In genomic region chr5:151758430-151759241, GRCh38 we compare ENCODE assay signal across 1 cellular context.
TF ChIP-seq lines count a peak whose summit lies in the region.

Gene ATOX1, minus strand, starts transcription at chr5:151758631. Its CDS starts 80 bp downstream, at chr5:151758551.

TF ChIP-seq in GM12878, 131 proteins besides CTCF, POLR2A, EP300 and RAD21 (continued from another document and continues in another):
- TF ChIP-seq WRNIP1 (IDR thresholded peaks at IDR 0.05; ENCODE audit: borderline replicate concordance, low read depth, low read length) (no peak), LARP7 (IDR thresholded peaks at IDR 0.05) (peak; percentile 38), ATF2 (IDR thresholded peaks at IDR 0.05; ENCODE audit: low read length) (no peak), SMAD1 (IDR thresholded peaks at IDR 0.05; ENCODE audit: low read depth, partially characterized antibody) (peak; percentile 26), RFX5 (IDR thresholded peaks at IDR 0.05; ENCODE audit: low read depth, low read length) (no peak), IRF5 (IDR thresholded peaks at IDR 0.05; ENCODE audit: borderline replicate concordance) (no peak), SMAD5 (IDR thresholded peaks at IDR 0.05; ENCODE audit: low read depth) (peak; percentile 94; the same call in 1 of the 2 replicates), BACH1 (IDR thresholded peaks at IDR 0.05; ENCODE audit: borderline replicate concordance) (peak; percentile 27; the same call in 1 of the 2 replicates), JUNB (IDR thresholded peaks at IDR 0.05) (no peak), TCF7 (IDR thresholded peaks at IDR 0.05; ENCODE audit: borderline replicate concordance) (no peak), ZBTB33 (IDR thresholded peaks at IDR 0.05) (no peak), NR2F1 (conservative IDR thresholded peaks at IDR 0.05) (no peak), POLR2AphosphoS2 (IDR thresholded peaks at IDR 0.05; ENCODE audit: low read depth, low read length) (peak; percentile 92), KLF5 (IDR thresholded peaks at IDR 0.05; ENCODE audit: partially characterized antibody) (peak; percentile 33), CEBPB (IDR thresholded peaks at IDR 0.05; ENCODE audit: borderline replicate concordance in 1 of 2, low read depth in 2 of 2, low read length in 2 of 2) (no peak), SMARCA5 (IDR thresholded peaks at IDR 0.05) (no peak; the same call in 1 of the 2 replicates), RELA (IDR thresholded peaks at IDR 0.05; ENCODE audit: borderline replicate concordance, partially characterized antibody) (no peak), RAD51 (IDR thresholded peaks at IDR 0.05) (no peak), ZNF207 (IDR thresholded peaks at IDR 0.05; ENCODE audit: borderline replicate concordance) (no peak), E2F8 (IDR thresholded peaks at IDR 0.05; ENCODE audit: low read depth, partially characterized antibody) (no peak), BCL11A (IDR thresholded peaks at IDR 0.05; ENCODE audit: low read depth, low read length) (no peak), RB1 (IDR thresholded peaks at IDR 0.05; ENCODE audit: borderline replicate concordance) (no peak), FOXK2 (IDR thresholded peaks at IDR 0.05) (no peak), ZNF592 (IDR thresholded peaks at IDR 0.05) (no peak), PBX3 (IDR thresholded peaks at IDR 0.05; ENCODE audit: insufficient replicate concordance, low read depth, low read length) (no peak), NR2C2 (IDR thresholded peaks at IDR 0.05; ENCODE audit: borderline replicate concordance, control insufficient read depth, insufficient read length, low read depth) (no peak), CBFB (IDR thresholded peaks at IDR 0.05; ENCODE audit: low read depth) (peak; percentile 49; the same call in 1 of the 2 replicates), BRCA1 (IDR thresholded peaks at IDR 0.05; ENCODE audit: low read depth, low read length) (no peak), USF1 (IDR thresholded peaks at IDR 0.05; ENCODE audit: borderline replicate concordance, extremely low read length, insufficient read depth, low read depth, low read length) (no peak), GABPA (IDR thresholded peaks at IDR 0.05; ENCODE audit: low read depth) (no peak), NRF1 (conservative IDR thresholded peaks at IDR 0.05; ENCODE audit: low read depth, low read length) (peak; percentile 57), SKIL (IDR thresholded peaks at IDR 0.05; ENCODE audit: low read depth, poor library complexity, severe bottlenecking) (no peak), PML (IDR thresholded peaks at IDR 0.05; ENCODE audit: low read length) (0 out of 2 replicates have a peak, but pooled peaks have one; percentile 70), SREBF1 (IDR thresholded peaks at IDR 0.05; ENCODE audit: low read length) (no peak), MTA3 (IDR thresholded peaks at IDR 0.05; ENCODE audit: borderline replicate concordance, low read length) (no peak), CHD4 (IDR thresholded peaks at IDR 0.05) (no peak), KAT2A (conservative IDR thresholded peaks at IDR 0.05; ENCODE audit: control insufficient read depth, low read depth, low read length) (no peak), SIX5 (IDR thresholded peaks at IDR 0.05; ENCODE audit: low read depth, low read length, severe bottlenecking) (no peak), ZNF217 (IDR thresholded peaks at IDR 0.05) (no peak), BCL3 (IDR thresholded peaks at IDR 0.05; ENCODE audit: borderline replicate concordance, insufficient read depth, low read depth, low read length, poor library complexity, severe bottlenecking) (no peak), MYB (IDR thresholded peaks at IDR 0.05; ENCODE audit: borderline replicate concordance, low read depth, low read length) (no peak), TCF3 (IDR thresholded peaks at IDR 0.05; ENCODE audit: borderline replicate concordance, insufficient read depth, low read depth, low read length) (no peak), ETV6 (conservative IDR thresholded peaks at IDR 0.05 in 1 of 2, IDR thresholded peaks at IDR 0.05 in 1 of 2; ENCODE audit: borderline replicate concordance in 1 of 2, low read depth in 1 of 2) (no peak), ASH2L (IDR thresholded peaks at IDR 0.05; ENCODE audit: borderline replicate concordance, low read depth) (0 out of 2 replicates have a peak, but pooled peaks have one; percentile 2), MAX (IDR thresholded peaks at IDR 0.05; ENCODE audit: low read depth, low read length) (peak; percentile 44; the same call in 1 of the 2 replicates)
